In the genomic region with DNA sequence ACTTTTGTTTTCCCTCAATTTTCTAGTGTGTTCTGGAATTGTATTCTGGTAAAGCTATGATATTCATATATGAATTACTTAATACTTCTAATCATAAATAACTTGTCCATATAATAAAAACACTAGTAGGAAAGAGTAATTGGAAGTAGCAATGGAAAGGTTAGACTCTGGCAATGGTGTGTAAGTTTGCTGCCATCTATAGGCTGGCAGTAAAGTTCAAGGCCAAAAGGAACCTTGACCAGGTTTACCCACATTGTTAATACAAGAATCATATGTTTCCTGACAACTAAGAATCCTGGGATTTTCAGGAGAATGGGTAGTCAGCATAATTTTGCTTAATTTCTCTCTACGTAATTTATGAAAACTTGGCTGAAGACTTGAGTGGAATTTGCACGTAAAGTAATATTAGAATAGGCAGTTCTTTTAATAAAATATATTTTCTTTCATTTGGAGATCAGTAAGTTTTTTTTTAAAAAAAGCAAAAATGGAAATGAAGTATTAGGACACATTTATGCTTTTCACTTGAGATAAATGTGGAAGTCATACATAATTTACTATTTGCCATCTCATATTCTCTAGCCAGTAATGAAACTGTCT, we compare ENCODE assay signal across 11 cellular contexts.
A peak's percentile ranks its signal among the peaks of the same experiment; 100 is the strongest.
DNase-seq lines count a peak whose midpoint lies in the region; ATAC-seq, FAIRE-seq and TF ChIP-seq lines count a peak whose summit lies in the region.
"Had no signal": no experiment of that assay in that cellular context is flagged by ENCODE, and none has a peak within 500 bp of the region (broad histone marks: within the 10 kb centered on the region; RNA-seq: fewer than 3 reads in every experiment).

No MANE protein-coding gene starts in this region.

- H3K27me3 ChIP-seq in cardiac muscle cell: no peaks in the 10 kb centered on the region

- H3K36me3 Mint-ChIP-seq in chondrocyte (ENCODE audit: low read depth): no peaks in the 10 kb centered on the region
- no peaks in the 10 kb centered on the region for H3K36me3 Mint-ChIP-seq in naive thymus-derived CD8-positive, alpha-beta T cell
- H3K36me3 Mint-ChIP-seq: activated naive CD4-positive, alpha-beta T cell treated with anti-CD3 and anti-CD28 coated beads, Interleukin-2, amount 50 U/mL, for 24 hours had no signal

- H3K9me3 ChIP-seq in cardiac muscle cell (ENCODE audit: low read depth): no peaks in the 10 kb centered on the region

- no peak overlapping the region for H3K27ac ChIP-seq in cardiac muscle cell

- H3K4me3 ChIP-seq in cardiac muscle cell: no peak overlapping the region

- H3K36me3 ChIP-seq in cardiac muscle cell: no peaks in the 10 kb centered on the region

- POLR2A ChIA-PET in naive thymus-derived CD8-positive, alpha-beta T cell (lab: Charles Lee): no interaction called here

- no peak for FAIRE-seq in urothelium cell line (lab: Jason Lieb, UNC)

- H3K4me1 ChIP-seq in cardiac muscle cell (ENCODE audit: low read depth): no peaks in the 10 kb centered on the region

- H3K4me1 Mint-ChIP-seq in chondrocyte (ENCODE audit: low read depth): no peaks in the 10 kb centered on the region
- H3K4me1 Mint-ChIP-seq in naive thymus-derived CD8-positive, alpha-beta T cell: no peaks in the 10 kb centered on the region
- H3K4me1 Mint-ChIP-seq: activated naive CD4-positive, alpha-beta T cell treated with anti-CD3 and anti-CD28 coated beads, Interleukin-2, amount 50 U/mL, for 24 hours had no signal

- DNase-seq in cardiac muscle cell (ENCODE audit: low read depth in 1 of 2, low spot score in 1 of 2): peak; percentile 2 to 12
- no peak for DNase-seq in Right ventricle myocardium inferior (ENCODE audit: missing footprints)
- DNase-seq in NCI-H526 treated with DMSO at 0.1 percent for 48 hours (lab: John Stamatoyannopoulos, UW): peak; percentile 14
- DNase-seq in chondrocyte (ENCODE audit: low spot score): no peak
- peak; percentile 20 for DNase-seq in urothelium cell line (ENCODE audit: low spot score)
- no peak for DNase-seq in naive thymus-derived CD8-positive, alpha-beta T cell
- DNase-seq in AG08396 (ENCODE audit: low spot score): no peak
- DNase-seq: C1 segment of cervical spinal cord had no signal

- H3K4me3 Mint-ChIP-seq in chondrocyte (ENCODE audit: unreplicated experiment): no peak overlapping the region
- no peak overlapping the region for H3K4me3 Mint-ChIP-seq in naive thymus-derived CD8-positive, alpha-beta T cell
- H3K4me3 Mint-ChIP-seq: activated naive CD4-positive, alpha-beta T cell treated with anti-CD3 and anti-CD28 coated beads, Interleukin-2, amount 50 U/mL, for 24 hours had no signal

- H3K27ac Mint-ChIP-seq in chondrocyte (ENCODE audit: unreplicated experiment): no peak overlapping the region
- no peak overlapping the region for H3K27ac Mint-ChIP-seq in naive thymus-derived CD8-positive, alpha-beta T cell
- H3K27ac Mint-ChIP-seq: activated naive CD4-positive, alpha-beta T cell treated with anti-CD3 and anti-CD28 coated beads, Interleukin-2, amount 50 U/mL, for 24 hours had no signal

- no peaks in the 10 kb centered on the region for H3K9me3 Mint-ChIP-seq in chondrocyte (ENCODE audit: low read depth)
- H3K9me3 Mint-ChIP-seq in naive thymus-derived CD8-positive, alpha-beta T cell: peaks cover 0 to 9% (median 1%) of the 10 kb centered on the region in 9 donors

- peaks cover under 1% of the 10 kb centered on the region for H3K27me3 Mint-ChIP-seq in chondrocyte (ENCODE audit: low read depth)
- H3K27me3 Mint-ChIP-seq in naive thymus-derived CD8-positive, alpha-beta T cell: no peaks in the 10 kb centered on the region

- TF ChIP-seq CTCF in cardiac muscle cell (IDR thresholded peaks at IDR 0.05; ENCODE audit: low read depth, low read length) (peak; percentile 29), chondrocyte (IDR thresholded peaks at IDR 0.05) (peak; percentile 62)

- intact Hi-C loops in Right ventricle myocardium inferior (cut with DNase I): no loop called here

- ATAC-seq in Right ventricle myocardium inferior (no peak), HG02840 (IDR thresholded peaks at IDR 0.05; ENCODE audit: low FRiP score, unreplicated experiment) (no peak)
- ATAC-seq in naive thymus-derived CD8-positive, alpha-beta T cell: no peak
- ATAC-seq: left lobe of liver had no signal

Comparison
In these comparisons a context has a peak if more than half of its experiments do, and no peak if none do; other contexts are left out.
1. DNase-seq: peak in cardiac muscle cell (2 of 2), NCI-H526 treated with DMSO at 0.1 percent for 48 hours (single experiment) and urothelium cell line (single experiment); none in Right ventricle myocardium inferior (single experiment), chondrocyte (single experiment), naive thymus-derived CD8-positive, alpha-beta T cell (0 of 10) and AG08396 (single experiment).